ENCODE assay signal across 8 cellular contexts in the genomic region with DNA sequence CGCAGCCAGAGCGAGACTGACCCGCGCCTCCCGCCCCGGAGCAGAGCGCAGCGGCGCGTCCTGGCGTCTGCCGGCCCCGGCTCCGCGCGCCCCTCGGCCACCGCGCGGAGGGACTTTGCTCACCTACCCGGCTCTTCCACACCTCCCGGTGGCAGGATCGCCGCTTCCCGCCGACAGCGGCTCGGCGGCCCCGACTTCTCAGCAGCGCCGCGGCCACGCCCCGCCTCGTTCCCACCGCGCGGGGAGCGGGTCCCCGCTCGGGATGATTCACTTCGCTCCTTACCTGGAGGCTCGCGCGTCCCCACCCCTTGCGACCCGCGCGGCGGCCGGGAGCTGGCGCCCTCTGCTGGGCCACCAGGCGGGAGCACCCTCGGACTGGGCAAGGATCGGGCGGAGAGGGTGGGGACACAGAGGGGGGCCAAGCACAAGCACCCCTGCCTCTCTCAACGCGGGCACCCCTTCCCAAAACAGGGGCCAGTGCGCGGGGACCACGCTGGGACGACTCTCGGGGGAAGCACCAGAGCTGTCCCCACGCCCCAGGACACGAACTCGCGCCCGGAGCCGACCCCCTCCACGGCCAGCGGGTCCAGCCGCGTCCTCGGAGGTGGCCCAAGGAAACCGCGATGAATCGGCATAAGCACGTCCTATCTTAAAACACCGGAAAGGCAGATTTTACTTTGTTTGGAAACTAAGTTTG.
DNase-seq lines count a peak whose midpoint lies in the region; ATAC-seq and TF ChIP-seq lines count a peak whose summit lies in the region.

No MANE protein-coding gene starts in this region.

- no peaks in the 10 kb centered on the region for H3K36me3 ChIP-seq in endodermal cell (ENCODE audit: control insufficient read depth, insufficient read depth, low read length)

- DNase-seq in Ammon's horn (ENCODE audit: low spot score) = peak; percentile 47
- DNase-seq in NCI-H748 treated with DMSO at 0.1 percent for 48 hours (lab: John Stamatoyannopoulos, UW) = peak; percentile 17
- DNase-seq in activated CD8-positive, alpha-beta memory T cell treated with anti-CD3 and anti-CD28 coated beads for 48 hours (ENCODE audit: low read depth in 2 of 3, low spot score in 2 of 3) = peak; percentile 64 to 83 (median 66)
- DNase-seq in endodermal cell = peak; percentile 96
- peak; percentile 84 for DNase-seq in mucosa of gallbladder (ENCODE audit: low spot score)
- peak; percentile 66 to 71 for DNase-seq in stimulated activated CD8-positive, alpha-beta memory T cell treated with anti-CD3 and anti-CD28 coated beads, Interleukin-4, amount 100 ng/mL, for 1 hour (ENCODE audit: low read depth in 2 of 2, low spot score in 1 of 2)

- no peaks in the 10 kb centered on the region for H3K27me3 ChIP-seq in endodermal cell (ENCODE audit: control insufficient read depth, insufficient read depth, low read length, poor library complexity, severe bottlenecking)

- peak overlapping the region; percentile 89 for H3K4me3 ChIP-seq in endodermal cell (ENCODE audit: low read length)

- H3K4me1 ChIP-seq in endodermal cell (ENCODE audit: control insufficient read depth, insufficient read depth, low read length) = peaks cover 12% of the 10 kb centered on the region

- TF ChIP-seq CTCF in endodermal cell (conservative IDR thresholded peaks at IDR 0.05) = peak; percentile 97

- H3K9me3 Mint-ChIP-seq in endodermal cell = no peaks in the 10 kb centered on the region

- H3K9ac ChIP-seq in endodermal cell (ENCODE audit: extremely low read depth, low read length, poor library complexity, severe bottlenecking) = peak overlapping the region; percentile 41

- 0% methylated on average over 51 to 80 of the region's 80 CpGs for WGBS in endodermal cell (ENCODE audit: insufficient coverage in 1 of 2, insufficient read length in 1 of 2), 2 experiments

- peaks cover 18% of the 10 kb centered on the region for H3K4me1 Mint-ChIP-seq in endodermal cell

- ATAC-seq in GM19043 (IDR thresholded peaks at IDR 0.05; ENCODE audit: low read depth, unreplicated experiment) (peak; percentile 82), HG03342 (IDR thresholded peaks at IDR 0.05; ENCODE audit: unreplicated experiment) (peak; percentile 87)

- H3K27ac ChIP-seq in endodermal cell (ENCODE audit: low read depth, low read length) = no peak overlapping the region

- H3K27ac Mint-ChIP-seq in endodermal cell = no peak overlapping the region

- H3K36me3 Mint-ChIP-seq in endodermal cell (ENCODE audit: low read depth) = no peaks in the 10 kb centered on the region

- H3K9me3 ChIP-seq in endodermal cell (ENCODE audit: control insufficient read depth, low read length) = no peaks in the 10 kb centered on the region

- H3K27me3 Mint-ChIP-seq in endodermal cell (ENCODE audit: insufficient read depth) = peaks cover 31% of the 10 kb centered on the region

- H3K4me3 Mint-ChIP-seq in endodermal cell = peak overlapping the region; percentile 66

Comparison
In these comparisons a context has a peak if more than half of its experiments do, and no peak if none do; other contexts are left out.
1. DNase-seq: peak in every context shown above with its lines; median percentile 96 in endodermal cell; 84 in mucosa of gallbladder; 68 in stimulated activated CD8-positive, alpha-beta memory T cell treated with anti-CD3 and anti-CD28 coated beads, Interleukin-4, amount 100 ng/mL, for 1 hour; 66 in activated CD8-positive, alpha-beta memory T cell treated with anti-CD3 and anti-CD28 coated beads for 48 hours; 47 in Ammon's horn; 17 in NCI-H748 treated with DMSO at 0.1 percent for 48 hours.